ENCODE assay signal across 8 cellular contexts in the genomic region with DNA sequence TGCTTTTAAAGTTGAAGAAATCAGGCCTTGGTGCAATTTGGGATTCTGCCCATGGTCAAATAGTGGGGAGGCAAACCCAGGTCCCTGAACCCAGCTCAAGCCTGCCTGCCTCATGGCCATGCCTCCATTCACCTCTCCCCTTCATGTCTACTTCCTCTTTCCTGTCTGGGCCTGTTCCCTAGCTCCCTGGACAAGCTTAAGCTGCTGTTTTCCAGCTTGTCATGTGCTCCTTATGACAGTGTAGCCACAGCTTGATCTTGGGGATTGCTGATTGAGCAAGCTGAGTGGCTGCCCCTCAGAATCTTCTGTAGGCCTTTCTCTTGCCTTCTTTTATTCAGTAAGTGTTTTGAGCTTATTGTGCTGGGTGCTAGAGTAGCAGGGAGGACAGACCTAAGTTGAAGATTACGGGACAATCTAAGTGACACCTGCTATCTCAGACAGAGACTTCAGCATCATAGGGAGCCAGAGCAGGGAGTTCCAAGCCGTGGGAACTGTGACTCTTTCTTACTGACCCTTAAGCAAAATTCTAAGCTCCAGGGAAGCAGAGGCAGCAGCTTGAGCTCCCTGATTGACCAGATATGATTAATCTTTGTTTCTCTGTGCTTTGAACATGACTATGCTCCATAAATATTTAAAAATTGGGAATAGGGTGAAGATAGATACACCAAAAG. TPM values are rescaled to one million over a fixed set of nuclear protein-coding genes. Genes with fewer than 3 reads are reported as not detected.
A peak's percentile ranks its signal among the peaks of the same experiment; 100 is the strongest.
DNase-seq lines count a peak whose midpoint lies in the region; ATAC-seq and TF ChIP-seq lines count a peak whose summit lies in the region.

No MANE protein-coding gene starts in this region.

- no peaks in the 10 kb centered on the region for H3K27me3 ChIP-seq in prostate gland (replicated peaks; ENCODE audit: insufficient read depth)

- ATAC-seq in GM21717 (IDR thresholded peaks at IDR 0.05; ENCODE audit: unreplicated experiment) = peak; percentile 19

- H3K4me3 ChIP-seq in fibroblast of villous mesenchyme (ENCODE audit: low read depth, low read length) = peak overlapping the region; percentile 63
- peak overlapping the region; percentile 32 to 40 for H3K4me3 ChIP-seq in prostate gland

- intact Hi-C loops in prostate gland (cut with DNase I) = loop anchor here (10.0 kb wide), 1 partner anchor 992 kb away; no protein-coding TSS in a partner anchor

- CTCF ChIA-PET in activated CD4-positive, alpha-beta memory T cell treated with anti-CD3 and anti-CD28 coated beads, Interleukin-2, amount 10 ng/mL, durations not matched to agents 7 days and 5 days (lab: Charles Lee) = interaction anchor here (0.8 to 9.2 kb wide), 10 partner anchors 10 to 531 kb away, joined by 3 to 149 read pairs (median 4); a partner anchor contains a TSS

- H3K9me3 ChIP-seq in prostate gland = no peaks in the 10 kb centered on the region

- peak overlapping the region; percentile 94 for H3K27ac Mint-ChIP-seq in activated CD4-positive, alpha-beta memory T cell treated with anti-CD3 and anti-CD28 coated beads, Interleukin-2, amount 10 ng/mL, durations not matched to agents 7 days and 5 days
- H3K27ac Mint-ChIP-seq in progenitor cell of endocrine pancreas = no peak overlapping the region

- no peaks in the 10 kb centered on the region for H3K36me3 ChIP-seq in prostate gland

- H3K36me3 Mint-ChIP-seq in activated CD4-positive, alpha-beta memory T cell treated with anti-CD3 and anti-CD28 coated beads, Interleukin-2, amount 10 ng/mL, durations not matched to agents 7 days and 5 days (ENCODE audit: low read depth) = peaks cover 30% of the 10 kb centered on the region
- H3K36me3 Mint-ChIP-seq in progenitor cell of endocrine pancreas (ENCODE audit: insufficient read depth) = no peaks in the 10 kb centered on the region

- POLR2A ChIA-PET in activated CD4-positive, alpha-beta memory T cell treated with anti-CD3 and anti-CD28 coated beads, Interleukin-2, amount 10 ng/mL, durations not matched to agents 7 days and 5 days (lab: Charles Lee) = interaction anchor here (0.6 to 8.2 kb wide), 22 partner anchors 10 to 130 kb away, joined by 3 to 92 read pairs (median 5); a partner anchor contains a TSS

- TF ChIP-seq POLR2A in prostate gland (IDR thresholded peaks at IDR 0.05) = peak; percentile 44

- peaks cover under 1% of the 10 kb centered on the region for H3K27me3 Mint-ChIP-seq in activated CD4-positive, alpha-beta memory T cell treated with anti-CD3 and anti-CD28 coated beads, Interleukin-2, amount 10 ng/mL, durations not matched to agents 7 days and 5 days
- no peaks in the 10 kb centered on the region for H3K27me3 Mint-ChIP-seq in progenitor cell of endocrine pancreas

- H3K4me3 Mint-ChIP-seq in activated CD4-positive, alpha-beta memory T cell treated with anti-CD3 and anti-CD28 coated beads, Interleukin-2, amount 10 ng/mL, durations not matched to agents 7 days and 5 days = peak overlapping the region; percentile 91
- H3K4me3 Mint-ChIP-seq in progenitor cell of endocrine pancreas (ENCODE audit: low read depth) = no peak overlapping the region

- no peaks in the 10 kb centered on the region for H3K9me3 Mint-ChIP-seq in activated CD4-positive, alpha-beta memory T cell treated with anti-CD3 and anti-CD28 coated beads, Interleukin-2, amount 10 ng/mL, durations not matched to agents 7 days and 5 days
- H3K9me3 Mint-ChIP-seq in progenitor cell of endocrine pancreas (ENCODE audit: low read depth) = no peaks in the 10 kb centered on the region

- peaks cover 48% of the 10 kb centered on the region for H3K4me1 Mint-ChIP-seq in activated CD4-positive, alpha-beta memory T cell treated with anti-CD3 and anti-CD28 coated beads, Interleukin-2, amount 10 ng/mL, durations not matched to agents 7 days and 5 days
- peaks cover 6% of the 10 kb centered on the region for H3K4me1 Mint-ChIP-seq in progenitor cell of endocrine pancreas (ENCODE audit: low read depth)

- DNase-seq in EL (peak; percentile 46), LoVo (ENCODE audit: low spot score) (peak; percentile 22), fibroblast of villous mesenchyme (ENCODE audit: low read depth) (peak; percentile 73), prostate gland (ENCODE audit: low spot score) (peak; percentile 70), mesenteric fat pad (ENCODE audit: low spot score) (no peak), progenitor cell of endocrine pancreas (ENCODE audit: low spot score, unreplicated experiment) (no peak)
- DNase-seq in activated CD4-positive, alpha-beta memory T cell treated with anti-CD3 and anti-CD28 coated beads, Interleukin-2, amount 10 ng/mL, durations not matched to agents 7 days and 5 days = peak; percentile 40

- TF ChIP-seq CTCF in fibroblast of villous mesenchyme (IDR thresholded peaks at IDR 0.05; ENCODE audit: insufficient read depth, low read depth, low read length) (no peak), prostate gland (IDR thresholded peaks at IDR 0.05) (no peak), progenitor cell of endocrine pancreas (IDR thresholded peaks at IDR 0.05; ENCODE audit: unreplicated experiment) (no peak)

- H3K27ac ChIP-seq in prostate gland = peak overlapping the region; percentile 91 to 96

- WGBS in prostate gland = 39% methylated on average over 2 of the region's 2 CpGs

- peaks cover 6% of the 10 kb centered on the region for H3K4me1 ChIP-seq in prostate gland (replicated peaks)

RNA-seq across cellular contexts. Expression of a gene that starts 0.5 kb away (rescaled TPM):
- total RNA-seq in activated CD4-positive, alpha-beta memory T cell treated with anti-CD3 and anti-CD28 coated beads, Interleukin-2, amount 10 ng/mL, durations not matched to agents 7 days and 5 days = 10 to 100 TPM; 36.4 to 36.5 TPM
- 17.1 and 35.8 TPM in 2 replicates for total RNA-seq in fibroblast of villous mesenchyme
- total RNA-seq in prostate gland = 10 to 100 TPM; 14.3 to 17.5 TPM
- total RNA-seq in mesenteric fat pad = 14.2 TPM
- 0.57 and 0.64 TPM in 2 replicates for total RNA-seq in progenitor cell of endocrine pancreas

RNA-seq across cellular contexts. Expression of a gene that starts 10.6 kb away (rescaled TPM):
- 10 to 100 TPM; 20.6 to 21.0 TPM for total RNA-seq in activated CD4-positive, alpha-beta memory T cell treated with anti-CD3 and anti-CD28 coated beads, Interleukin-2, amount 10 ng/mL, durations not matched to agents 7 days and 5 days
- total RNA-seq in fibroblast of villous mesenchyme (23.8 and 48.4 TPM in 2 replicates), prostate gland (10 to 100 TPM; 22.8 to 28.1 TPM), mesenteric fat pad (16.6 TPM), progenitor cell of endocrine pancreas (21.8 and 24.9 TPM in 2 replicates)

RNA-seq across cellular contexts. Expression of a gene that starts 55.2 kb away (rescaled TPM):
- total RNA-seq in activated CD4-positive, alpha-beta memory T cell treated with anti-CD3 and anti-CD28 coated beads, Interleukin-2, amount 10 ng/mL, durations not matched to agents 7 days and 5 days = 10 to 100 TPM; 41.6 to 43.9 TPM
- total RNA-seq in fibroblast of villous mesenchyme = 31.2 and 45.3 TPM in 2 replicates
- total RNA-seq in prostate gland = 10 to 100 TPM; 10.3 to 14.3 TPM
- 9.9 TPM for total RNA-seq in mesenteric fat pad
- total RNA-seq in progenitor cell of endocrine pancreas = 1.7 and 2.3 TPM in 2 replicates

Comparison
In these comparisons a context has a peak if more than half of its experiments do, and no peak if none do; other contexts are left out.
1. DNase-seq: peak in EL (single experiment), LoVo (single experiment), activated CD4-positive, alpha-beta memory T cell treated with anti-CD3 and anti-CD28 coated beads, Interleukin-2, amount 10 ng/mL, durations not matched to agents 7 days and 5 days (single experiment), fibroblast of villous mesenchyme (single experiment) and prostate gland (single experiment); none in mesenteric fat pad (single experiment) and progenitor cell of endocrine pancreas (single experiment).